ENCODE assay signal across 8 cellular contexts in the genomic region with DNA sequence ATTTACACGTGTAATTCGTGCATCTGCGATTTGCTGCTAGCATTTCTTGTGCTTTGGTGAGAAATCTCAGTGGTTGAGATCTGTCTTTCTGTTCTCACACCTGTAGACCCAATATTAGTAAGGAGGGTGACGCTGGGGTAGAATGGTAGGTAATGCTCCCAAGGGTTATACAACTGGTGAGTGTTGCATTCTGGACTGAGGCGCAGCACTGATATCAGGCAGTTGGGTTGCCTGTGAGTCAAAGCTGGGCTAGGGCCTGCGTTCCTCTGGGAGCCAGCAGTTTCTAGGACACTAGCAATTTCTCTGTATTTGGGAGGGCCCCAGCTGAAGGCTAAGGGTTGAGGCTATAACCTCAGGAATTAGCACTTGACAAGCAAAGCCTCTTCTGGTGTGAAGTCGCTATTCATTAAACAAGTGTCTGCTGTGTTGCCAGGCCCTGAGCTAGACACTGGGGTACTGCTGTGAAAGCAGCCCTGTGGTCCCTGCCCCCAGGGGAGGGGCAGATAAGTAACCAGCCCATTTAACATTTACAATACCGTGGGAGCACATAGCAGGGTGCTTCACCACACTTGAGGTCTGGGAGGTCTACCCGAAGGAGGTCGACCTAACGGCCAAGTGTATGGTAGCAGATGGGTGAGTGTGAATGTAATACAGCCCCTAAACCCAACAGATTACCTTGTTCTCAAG. TPM values are rescaled to one million over a fixed set of nuclear protein-coding genes. Genes with fewer than 3 reads are reported as not detected.
DNase-seq lines count a peak whose midpoint lies in the region; ATAC-seq, FAIRE-seq and TF ChIP-seq lines count a peak whose summit lies in the region.

No MANE protein-coding gene starts in this region.

- H3K27ac Mint-ChIP-seq in activated CD8-positive, alpha-beta memory T cell treated with anti-CD3 and anti-CD28 coated beads, Interleukin-2, amount 10 ng/mL, durations not matched to agents 7 days and 5 days: peak overlapping the region; percentile 36

- CTCF ChIA-PET in activated CD8-positive, alpha-beta memory T cell treated with anti-CD3 and anti-CD28 coated beads, Interleukin-2, amount 10 ng/mL, durations not matched to agents 7 days and 5 days (lab: Charles Lee): no interaction called here

- no peak for DNase-seq in activated CD8-positive, alpha-beta memory T cell treated with anti-CD3 and anti-CD28 coated beads, Interleukin-2, amount 10 ng/mL, durations not matched to agents 7 days and 5 days
- no peak for DNase-seq in activated CD8-positive, alpha-beta memory T cell treated with anti-CD3 and anti-CD28 coated beads, Interleukin-2, amount 50 U/mL, for 4 hours
- DNase-seq in choroid plexus epithelial cell (ENCODE audit: low read depth) (peak; percentile 37), GF-D8 (lab: John Stamatoyannopoulos, UW) (no peak), H4 (ENCODE audit: low spot score) (no peak), urothelium cell line (ENCODE audit: low spot score) (no peak)
- DNase-seq in stimulated activated naive CD8-positive, alpha-beta T cell treated with anti-CD3 and anti-CD28 coated beads, Interleukin-15, Interleukin-2, amounts not matched to agents 100 U/mL and 50 U/mL, for 24 hours: peak; percentile 8

- H3K4me3 ChIP-seq in choroid plexus epithelial cell (ENCODE audit: low read depth, low read length): no peak overlapping the region

- peaks cover 4% of the 10 kb centered on the region for H3K36me3 Mint-ChIP-seq in activated CD8-positive, alpha-beta memory T cell treated with anti-CD3 and anti-CD28 coated beads, Interleukin-2, amount 10 ng/mL, durations not matched to agents 7 days and 5 days

- peak; percentile 52 for ATAC-seq in activated CD8-positive, alpha-beta memory T cell treated with anti-CD3 and anti-CD28 coated beads, Interleukin-2, amount 10 ng/mL, durations not matched to agents 7 days and 5 days
- ATAC-seq in HG03139 (IDR thresholded peaks at IDR 0.05; ENCODE audit: unreplicated experiment): peak; percentile 51
- ATAC-seq in stimulated activated naive CD8-positive, alpha-beta T cell treated with anti-CD3 and anti-CD28 coated beads, Interleukin-15, Interleukin-2, amounts not matched to agents 100 U/mL and 50 U/mL, for 24 hours: peak; percentile 53

- H3K4me3 Mint-ChIP-seq in activated CD8-positive, alpha-beta memory T cell treated with anti-CD3 and anti-CD28 coated beads, Interleukin-2, amount 10 ng/mL, durations not matched to agents 7 days and 5 days: no peak overlapping the region

- H3K27me3 Mint-ChIP-seq in activated CD8-positive, alpha-beta memory T cell treated with anti-CD3 and anti-CD28 coated beads, Interleukin-2, amount 10 ng/mL, durations not matched to agents 7 days and 5 days: no peaks in the 10 kb centered on the region

- H3K9me3 Mint-ChIP-seq in activated CD8-positive, alpha-beta memory T cell treated with anti-CD3 and anti-CD28 coated beads, Interleukin-2, amount 10 ng/mL, durations not matched to agents 7 days and 5 days (ENCODE audit: low read depth): no peaks in the 10 kb centered on the region

- H3K4me1 Mint-ChIP-seq in activated CD8-positive, alpha-beta memory T cell treated with anti-CD3 and anti-CD28 coated beads, Interleukin-2, amount 10 ng/mL, durations not matched to agents 7 days and 5 days: peaks cover 73% of the 10 kb centered on the region

- no peak for FAIRE-seq in urothelium cell line (lab: Jason Lieb, UNC)

- TF ChIP-seq CTCF in choroid plexus epithelial cell (conservative IDR thresholded peaks at IDR 0.05; ENCODE audit: low read depth, low read length): no peak

RNA-seq across cellular contexts. Expression of a gene that starts 28.7 kb away (rescaled TPM):
- 100 to 1,000 TPM; 212 to 238 TPM for total RNA-seq in activated CD8-positive, alpha-beta memory T cell treated with anti-CD3 and anti-CD28 coated beads, Interleukin-2, amount 10 ng/mL, durations not matched to agents 7 days and 5 days
- 44.3 and 48.5 TPM in 2 replicates for total RNA-seq in H4 (2014; rRNA removed; shearing (Covaris generic))

Comparison
In these comparisons a context has a peak if more than half of its experiments do, and no peak if none do; other contexts are left out.
1. DNase-seq: peak in choroid plexus epithelial cell (single experiment) and stimulated activated naive CD8-positive, alpha-beta T cell treated with anti-CD3 and anti-CD28 coated beads, Interleukin-15, Interleukin-2, amounts not matched to agents 100 U/mL and 50 U/mL, for 24 hours (single experiment); none in activated CD8-positive, alpha-beta memory T cell treated with anti-CD3 and anti-CD28 coated beads, Interleukin-2, amount 10 ng/mL, durations not matched to agents 7 days and 5 days (single experiment), activated CD8-positive, alpha-beta memory T cell treated with anti-CD3 and anti-CD28 coated beads, Interleukin-2, amount 50 U/mL, for 4 hours (single experiment), GF-D8 (single experiment), H4 (single experiment) and urothelium cell line (single experiment).
2. Peak in every context shown above with its lines, with median percentiles within 50 percentile points of each other: ATAC-seq.